Comparison of ENCODE assay signal across 9 cellular contexts in genomic region chr1:155007253-155007828, GRCh38. TPM values are rescaled to one million over a fixed set of nuclear protein-coding genes. Genes with fewer than 3 reads are reported as not detected.
DNase-seq lines count a peak whose midpoint lies in the region; ATAC-seq, FAIRE-seq and TF ChIP-seq lines count a peak whose summit lies in the region.
"Had no signal": no experiment of that assay in that cellular context is flagged by ENCODE, and none has a peak within 500 bp of the region (broad histone marks: within the 10 kb centered on the region; RNA-seq: fewer than 3 reads in every experiment).

No MANE protein-coding gene starts in this region.

- H3K27ac ChIP-seq in angular gyrus (ENCODE audit: low read depth, low read length) = peak overlapping the region; percentile 98
- H3K27ac ChIP-seq in kidney (ENCODE audit: low read depth in 2 of 2, low read length in 2 of 2) = peak overlapping the region; percentile 41 to 57
- peak overlapping the region; percentile 96 to 100 (median 99) for H3K27ac ChIP-seq in stomach

- no peaks in the 10 kb centered on the region for H3K27me3 ChIP-seq in stomach

- DNase-seq in LNCaP clone FGC (ENCODE audit: low read depth) (no peak), kidney (peak; percentile 76), stomach (peak; percentile 86), DMS 273 treated with DMSO at 0.1 percent for 48 hours (lab: John Stamatoyannopoulos, UW) (no peak), cerebellar nuclear complex (lab: John Stamatoyannopoulos, UW) (no peak)
- DNase-seq: NCI-H1417 treated with DMSO at 0.1 percent for 48 hours had no signal

- H3K9me3 ChIP-seq in kidney (ENCODE audit: control insufficient read depth in 1 of 2, low read length in 2 of 2) (no peaks in the 10 kb centered on the region), stomach (no peaks in the 10 kb centered on the region)

- peak overlapping the region; percentile 67 for H3K4me3 ChIP-seq in LNCaP clone FGC (ENCODE audit: low read depth, low read length)
- no peak overlapping the region for H3K4me3 ChIP-seq in kidney (ENCODE audit: low read length in 2 of 2)
- peak overlapping the region; percentile 19 to 47 (median 34) for H3K4me3 ChIP-seq in stomach

- no peak for TF ChIP-seq CTCF in LNCaP clone FGC (IDR thresholded peaks at IDR 0.05; ENCODE audit: control insufficient read depth, extremely low read depth, insufficient read depth)
- no peak for TF ChIP-seq CTCF in kidney (IDR thresholded peaks at IDR 0.05; ENCODE audit: borderline replicate concordance, extremely low read depth, insufficient read depth)
- TF ChIP-seq CTCF in stomach (IDR thresholded peaks at IDR 0.05) = no peak

- peak overlapping the region in 1 of 2 donors; percentile 61 for H3K9ac ChIP-seq in kidney (ENCODE audit: low read length in 2 of 2)

- no peak for TF ChIP-seq POLR2A in stomach (IDR thresholded peaks at IDR 0.05)

- ATAC-seq in GM21360 (IDR thresholded peaks at IDR 0.05; ENCODE audit: unreplicated experiment) = no peak

- WGBS in stomach, 5 donors = 28 to 42% (median 30%) methylated on average over 5 to 6 of the region's 6 CpGs

- peaks cover 32 to 49% of the 10 kb centered on the region in 2 donors for H3K4me1 ChIP-seq in kidney (ENCODE audit: control insufficient read depth in 1 of 2, insufficient read depth in 1 of 2, low read depth in 1 of 2, low read length in 2 of 2)
- H3K4me1 ChIP-seq in stomach = peaks cover 84 to 88% (median 85%) of the 10 kb centered on the region in 4 donors

- TF ChIP-seq EP300 in stomach (IDR thresholded peaks at IDR 0.05) = no peak

- intact Hi-C loops in kidney (cut with DNase I) (no loop called here), stomach (cut with DNase I; ENCODE audit: low total_unique reads) (no loop called here)

- FAIRE-seq in kidney (lab: Jason Lieb, UNC) = no peak

- H3K36me3 ChIP-seq in kidney (ENCODE audit: control insufficient read depth in 1 of 2, insufficient read depth in 2 of 2, low read length in 2 of 2) (no peaks in the 10 kb centered on the region), stomach (peaks cover 0 to 20% (median 10%) of the 10 kb centered on the region in 4 donors)

RNA-seq across cellular contexts. Expression of gene ZBTB7B, which starts 4.7 kb away (rescaled TPM):
- total RNA-seq in kidney = 68.7 TPM
- polyA plus RNA-seq in kidney (ENCODE audit: insufficient read depth, low read depth, low replicate concordance) = 20.1 TPM
- 100 to 1,000 TPM in 1 of 5 donors, 10 to 100 TPM in 4; 32.3 to 134 (median 53.9) TPM for total RNA-seq in stomach
- 10 to 100 TPM; 29.6 to 39.5 (median 35.6) TPM for polyA plus RNA-seq in stomach

RNA-seq across cellular contexts. Expression of gene LENEP, which starts 14.0 kb away (rescaled TPM):
- total RNA-seq in kidney = not detected
- polyA plus RNA-seq in kidney (ENCODE audit: insufficient read depth, low read depth, low replicate concordance) = not detected
- 10 to 100 TPM in 1 of 5 donors, 1 to 10 TPM in 1, not detected in 3; 1.1 to 11.6 TPM for total RNA-seq in stomach
- not detected for polyA plus RNA-seq in stomach

RNA-seq across cellular contexts. Expression of gene FLAD1, which starts 24.2 kb away (rescaled TPM):
- total RNA-seq in kidney = 34.1 TPM
- 37.9 TPM for polyA plus RNA-seq in kidney (ENCODE audit: insufficient read depth, low read depth, low replicate concordance)
- 10 to 100 TPM; 14.1 to 76.5 (median 54.8) TPM for total RNA-seq in stomach
- polyA plus RNA-seq in stomach = 10 to 100 TPM; 31.4 to 43.8 (median 40.4) TPM

RNA-seq across cellular contexts. Expression of gene DCST2, which starts 26.2 kb away (rescaled TPM):
- 1.4 TPM for total RNA-seq in kidney
- polyA plus RNA-seq in kidney (ENCODE audit: insufficient read depth, low read depth, low replicate concordance) = 0.43 TPM
- total RNA-seq in stomach = 100 to 1,000 TPM in 1 of 5 donors, not detected in 4; 158 TPM
- 1 to 10 TPM; 1.6 to 6.6 (median 6.1) TPM for polyA plus RNA-seq in stomach

RNA-seq across cellular contexts. Expression of gene DCST1, which starts 26.3 kb away (rescaled TPM):
- total RNA-seq in kidney = not detected
- not detected for polyA plus RNA-seq in kidney (ENCODE audit: insufficient read depth, low read depth, low replicate concordance)
- total RNA-seq in stomach = under 1 TPM in 2 of 5 donors, not detected in 3; 0.18 to 0.89 TPM
- under 1 TPM in 1 of 3 donors, not detected in 2; 0.13 TPM for polyA plus RNA-seq in stomach
- total RNA-seq: chondrocyte had no signal

Comparison
In these comparisons a context has a peak if more than half of its experiments do, and no peak if none do; other contexts are left out.
1. DNase-seq: peak in kidney (single experiment) and stomach (single experiment); none in LNCaP clone FGC (single experiment), DMS 273 treated with DMSO at 0.1 percent for 48 hours (single experiment) and cerebellar nuclear complex (0 of 2).
2. H3K4me3 ChIP-seq: peak in LNCaP clone FGC (single experiment) and stomach (4 of 4); none in kidney (0 of 2).
3. H3K27ac ChIP-seq: peak in every context shown above with its lines; median percentile 99 in stomach; 98 in angular gyrus; 49 in kidney.